ENCODE assay signal across 9 cellular contexts in the genomic region with DNA sequence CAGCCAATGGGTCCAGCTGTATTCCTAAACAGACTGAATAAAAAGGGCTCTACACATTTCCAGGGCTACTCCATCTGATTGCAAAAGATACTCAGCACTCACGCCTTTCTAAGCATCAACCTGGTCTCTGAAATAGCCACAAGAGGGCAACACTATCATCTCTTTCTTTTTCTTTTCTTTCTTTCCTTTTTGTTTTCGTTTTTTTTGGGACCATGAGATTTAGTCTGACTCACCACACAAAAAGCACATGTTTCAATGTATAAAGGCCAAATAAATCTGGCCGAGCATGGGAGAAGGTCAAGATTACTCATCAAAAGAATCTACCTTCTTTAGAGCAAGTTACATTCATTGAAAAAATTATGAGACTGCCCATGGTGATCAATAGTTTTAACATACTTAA.
DNase-seq lines count a peak whose midpoint lies in the region; ATAC-seq, FAIRE-seq and TF ChIP-seq lines count a peak whose summit lies in the region.
"Had no signal": no experiment of that assay in that cellular context is flagged by ENCODE, and none has a peak within 500 bp of the region (broad histone marks: within the 10 kb centered on the region; RNA-seq: fewer than 3 reads in every experiment).

No MANE protein-coding gene starts in this region.

- DNase-seq in DMS114 treated with DMSO at 0.1 percent for 48 hours (lab: John Stamatoyannopoulos, UW; ENCODE audit: unreplicated experiment) (peak; percentile 16), NCI-H1436 (lab: John Stamatoyannopoulos, UW) (peak; percentile 65), GM12878 (ENCODE audit: low read depth, low spot score) (no peak), mesenchymal stem cell (peak; percentile 88)
- no peak for DNase-seq in activated CD4-positive, alpha-beta T cell treated with anti-CD3 and anti-CD28 coated beads, Interleukin-2, amount 50 U/mL, for 48 hours
- no peak for DNase-seq in activated naive CD4-positive, alpha-beta T cell treated with anti-CD3 and anti-CD28 coated beads, Interleukin-2, amount 50 U/mL, for 16 hours
- no peak for DNase-seq in CD4-positive, alpha-beta T cell

- no peak overlapping the region for H3K14ac ChIP-seq in mesenchymal stem cell (ENCODE audit: low read length in 2 of 2)

- H3K4me2 ChIP-seq in GM12878 (ENCODE audit: control insufficient read depth, insufficient read depth) (no peak overlapping the region), mesenchymal stem cell (ENCODE audit: low read length, poor library complexity, severe bottlenecking) (no peak overlapping the region)

- no peak for FAIRE-seq in GM12878 (lab: Jason Lieb, UNC)
- FAIRE-seq: colon had no signal

- H4K91ac ChIP-seq in mesenchymal stem cell (ENCODE audit: low read length), result peak overlapping the region; percentile 61

- H3K23ac ChIP-seq in mesenchymal stem cell (ENCODE audit: low read length in 2 of 2), result no peak overlapping the region

- peaks cover 13% of the 10 kb centered on the region for H3K79me1 ChIP-seq in mesenchymal stem cell (replicated peaks; ENCODE audit: low read length, poor library complexity, severe bottlenecking)

- no peak for TF ChIP-seq EP300 in GM12878 (IDR thresholded peaks at IDR 0.05; ENCODE audit: borderline replicate concordance in 1 of 2, control insufficient read depth in 1 of 2, low read depth in 2 of 2, low read length in 2 of 2)

- H2BK120ac ChIP-seq in mesenchymal stem cell (ENCODE audit: low read depth, low read length), result peak overlapping the region; percentile 92

- no peaks in the 10 kb centered on the region for H3K4me1 Mint-ChIP-seq in CD4-positive, alpha-beta T cell (ENCODE audit: low read depth)

- H3K4me1 ChIP-seq in GM12878 (ENCODE audit: control insufficient read depth, insufficient read depth, low read length) (no peaks in the 10 kb centered on the region), mesenchymal stem cell (ENCODE audit: control insufficient read depth, insufficient read depth, low read depth, low read length) (peaks cover 5% of the 10 kb centered on the region)

- H3K4me3 ChIP-seq in GM12878 (no peak overlapping the region), mesenchymal stem cell (ENCODE audit: insufficient read depth in 1 of 2, low read depth in 1 of 2, low read length in 2 of 2) (no peak overlapping the region)

- H3K9me3 Mint-ChIP-seq in CD4-positive, alpha-beta T cell, result peaks cover under 1% of the 10 kb centered on the region

- H3K79me2 ChIP-seq in GM12878 (ENCODE audit: control insufficient read depth, insufficient read depth, low read length), result no peaks in the 10 kb centered on the region

- no TSS peak for BruUV-seq in GM12878 (replicated peaks; lab: Mats Ljungman, UMichigan)

- H3K27me3 Mint-ChIP-seq in CD4-positive, alpha-beta T cell, result no peaks in the 10 kb centered on the region

- H3K4ac ChIP-seq in mesenchymal stem cell (ENCODE audit: low read depth in 1 of 2, low read length in 2 of 2), result peak overlapping the region in 1 of 2 experiments; percentile 13

- no peak overlapping the region for H3K4me3 Mint-ChIP-seq in CD4-positive, alpha-beta T cell

- peak overlapping the region; percentile 80 for H2AK5ac ChIP-seq in mesenchymal stem cell (ENCODE audit: low read length, severe bottlenecking)

- SMC1A ChIA-PET in GM12878 (lab: Charles Lee; ENCODE audit: uncharacterized antibody, unreplicated experiment), result no interaction called here

- H2AFZ ChIP-seq in GM12878 (ENCODE audit: control insufficient read depth, low read depth, low read length), result no peak overlapping the region
- H2AFZ ChIP-seq in mesenchymal stem cell (ENCODE audit: low read depth, low read length), result no peak overlapping the region

- TF ChIP-seq POLR2A in GM12878 (IDR thresholded peaks at IDR 0.05; ENCODE audit: low read depth, low read length), result no peak

- in situ Hi-C loops in GM12878 (cut with MboI), result no loop called here

- no peak overlapping the region for H3K27ac Mint-ChIP-seq in CD4-positive, alpha-beta T cell

- CTCF ChIA-PET in GM12878 (lab: Yijun Ruan, JAX), result interaction anchor here (0.9 to 2.5 kb wide), 3 partner anchors 11 to 782 kb away, joined by 3 to 8 read pairs (median 5); no protein-coding TSS in a partner anchor
- CTCF ChIA-PET in CD4-positive, alpha-beta T cell (lab: Charles Lee), result no interaction called here

- H3K36me3 ChIP-seq in GM12878 (ENCODE audit: control insufficient read depth in 2 of 2, insufficient read depth in 2 of 2, low read length in 1 of 2) (no peaks in the 10 kb centered on the region), mesenchymal stem cell (ENCODE audit: control insufficient read depth in 1 of 2, insufficient read depth in 2 of 2, low read depth in 1 of 2, low read length in 2 of 2) (no peaks in the 10 kb centered on the region)

- H2BK15ac ChIP-seq in mesenchymal stem cell (ENCODE audit: low read depth, poor library complexity, severe bottlenecking), result no peak overlapping the region

- no peaks in the 10 kb centered on the region for H4K20me1 ChIP-seq in GM12878 (ENCODE audit: control insufficient read depth, insufficient read depth)

- POLR2A ChIA-PET in GM12878 (lab: Charles Lee), result no interaction called here
- POLR2A ChIA-PET in CD4-positive, alpha-beta T cell (lab: Charles Lee), result no interaction called here

- no peaks in the 10 kb centered on the region for H3K36me3 Mint-ChIP-seq in CD4-positive, alpha-beta T cell (ENCODE audit: low read depth)

- no peak for TF ChIP-seq RAD21 in GM12878 (IDR thresholded peaks at IDR 0.05; ENCODE audit: insufficient read depth, low read depth, low read length)

- H3K27ac ChIP-seq in GM12878 (ENCODE audit: control insufficient read depth, insufficient read depth) (no peak overlapping the region), mesenchymal stem cell (ENCODE audit: low read length, poor library complexity, severe bottlenecking) (peak overlapping the region; percentile 50)
- H3K27ac ChIP-seq in CD4-positive, alpha-beta T cell (ENCODE audit: low read depth, low read length), result no peak overlapping the region

- H4K8ac ChIP-seq in mesenchymal stem cell (ENCODE audit: low read length), result peak overlapping the region; percentile 54

- no peak overlapping the region for H3K18ac ChIP-seq in mesenchymal stem cell (ENCODE audit: low read depth in 1 of 2, low read length in 2 of 2)

- H2BK5ac ChIP-seq in mesenchymal stem cell (ENCODE audit: low read depth, low read length, poor library complexity, severe bottlenecking), result no peak overlapping the region

- no peaks in the 10 kb centered on the region for H3K9me3 ChIP-seq in GM12878 (replicated peaks; ENCODE audit: control insufficient read depth, insufficient read depth, low read length)
- no peaks in the 10 kb centered on the region for H3K9me3 ChIP-seq in mesenchymal stem cell (ENCODE audit: control insufficient read depth, low read length)
- no peaks in the 10 kb centered on the region for H3K9me3 ChIP-seq in CD4-positive, alpha-beta T cell (ENCODE audit: control insufficient read depth, low read length)

- TF ChIP-seq CTCF in GM12878 (IDR thresholded peaks at IDR 0.05 in 2 of 3, conservative IDR thresholded peaks at IDR 0.05 in 1 of 3; ENCODE audit: control insufficient read depth in 2 of 3, extremely low read depth in 1 of 3, insufficient read depth in 1 of 3, low read depth in 3 of 3, low read length in 3 of 3), result peak; percentile 14 to 25 (median 25); a peak in 2 of 6 replicates
- TF ChIP-seq CTCF in CD4-positive, alpha-beta T cell (IDR thresholded peaks at IDR 0.05), result no peak

- RAD21 ChIA-PET in GM12878 (lab: Charles Lee; ENCODE audit: unreplicated experiment), result interaction anchor here (1.2 kb wide), 1 partner anchor 277 kb away, joined by 5 read pairs; no protein-coding TSS in a partner anchor

- WGBS in GM12878 (ENCODE audit: insufficient coverage, insufficient replicate concordance, low lambda C conversion rate, missing lambda C conversion rate), result 2% methylated on average over 3 of the region's 3 CpGs
- 4% methylated on average over 2 of the region's 3 CpGs for WGBS in mesenchymal stem cell

- H3K9ac ChIP-seq in GM12878 (ENCODE audit: control insufficient read depth, insufficient read depth, low read length) (no peak overlapping the region), mesenchymal stem cell (ENCODE audit: low read length) (no peak overlapping the region)

- H3K27me3 ChIP-seq in GM12878 (replicated peaks in 1 of 2; ENCODE audit: control insufficient read depth in 2 of 2, insufficient read depth in 2 of 2, low read length in 1 of 2) (no peaks in the 10 kb centered on the region), mesenchymal stem cell (ENCODE audit: control insufficient read depth in 1 of 2, insufficient read depth in 1 of 2, low read length in 2 of 2) (no peaks in the 10 kb centered on the region)
- no peaks in the 10 kb centered on the region for H3K27me3 ChIP-seq in CD4-positive, alpha-beta T cell (ENCODE audit: control insufficient read depth, insufficient read depth, low read length)

- intact Hi-C loops in GM12878 (cut with micrococcal nuclease; ENCODE audit: unreplicated experiment), result loop anchor here (2.0 kb wide), 1 partner anchor 277 kb away; no protein-coding TSS in a partner anchor
- intact Hi-C loops in CD4-positive, alpha-beta T cell (cut with DNase I, micrococcal nuclease), result loop anchor here in 1 of 2 experiments (10.0 kb wide), 1 partner anchor 781 kb away; no protein-coding TSS in a partner anchor

- H2BK12ac ChIP-seq in mesenchymal stem cell (ENCODE audit: low read length in 2 of 2), result peak overlapping the region in 1 of 2 experiments; percentile 29

- no peak for ATAC-seq in GM12878
- ATAC-seq in GM19455 (IDR thresholded peaks at IDR 0.05; ENCODE audit: unreplicated experiment), result no peak
- ATAC-seq in CD4-positive, alpha-beta T cell (ENCODE audit: poor library complexity), result no peak

TF ChIP-seq in GM12878, 131 proteins besides CTCF, POLR2A, EP300 and RAD21 (continues in another document):
- TF ChIP-seq, protein P1, sequence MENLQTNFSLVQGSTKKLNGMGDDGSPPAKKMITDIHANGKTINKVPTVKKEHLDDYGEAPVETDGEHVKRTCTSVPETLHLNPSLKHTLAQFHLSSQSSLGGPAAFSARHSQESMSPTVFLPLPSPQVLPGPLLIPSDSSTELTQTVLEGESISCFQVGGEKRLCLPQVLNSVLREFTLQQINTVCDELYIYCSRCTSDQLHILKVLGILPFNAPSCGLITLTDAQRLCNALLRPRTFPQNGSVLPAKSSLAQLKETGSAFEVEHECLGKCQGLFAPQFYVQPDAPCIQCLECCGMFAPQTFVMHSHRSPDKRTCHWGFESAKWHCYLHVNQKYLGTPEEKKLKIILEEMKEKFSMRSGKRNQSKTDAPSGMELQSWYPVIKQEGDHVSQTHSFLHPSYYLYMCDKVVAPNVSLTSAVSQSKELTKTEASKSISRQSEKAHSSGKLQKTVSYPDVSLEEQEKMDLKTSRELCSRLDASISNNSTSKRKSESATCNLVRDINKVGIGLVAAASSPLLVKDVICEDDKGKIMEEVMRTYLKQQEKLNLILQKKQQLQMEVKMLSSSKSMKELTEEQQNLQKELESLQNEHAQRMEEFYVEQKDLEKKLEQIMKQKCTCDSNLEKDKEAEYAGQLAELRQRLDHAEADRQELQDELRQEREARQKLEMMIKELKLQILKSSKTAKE (IDR thresholded peaks at IDR 0.05; ENCODE audit: low read depth, poor library complexity, severe bottlenecking), result no peak

Comparison
In these comparisons a context has a peak if more than half of its experiments do, and no peak if none do; other contexts are left out.
1. DNase-seq: peak in DMS114 treated with DMSO at 0.1 percent for 48 hours (single experiment), NCI-H1436 (single experiment) and mesenchymal stem cell (single experiment); none in GM12878 (single experiment), activated CD4-positive, alpha-beta T cell treated with anti-CD3 and anti-CD28 coated beads, Interleukin-2, amount 50 U/mL, for 48 hours (0 of 2), activated naive CD4-positive, alpha-beta T cell treated with anti-CD3 and anti-CD28 coated beads, Interleukin-2, amount 50 U/mL, for 16 hours (single experiment) and CD4-positive, alpha-beta T cell (0 of 10).